In the genomic region with DNA sequence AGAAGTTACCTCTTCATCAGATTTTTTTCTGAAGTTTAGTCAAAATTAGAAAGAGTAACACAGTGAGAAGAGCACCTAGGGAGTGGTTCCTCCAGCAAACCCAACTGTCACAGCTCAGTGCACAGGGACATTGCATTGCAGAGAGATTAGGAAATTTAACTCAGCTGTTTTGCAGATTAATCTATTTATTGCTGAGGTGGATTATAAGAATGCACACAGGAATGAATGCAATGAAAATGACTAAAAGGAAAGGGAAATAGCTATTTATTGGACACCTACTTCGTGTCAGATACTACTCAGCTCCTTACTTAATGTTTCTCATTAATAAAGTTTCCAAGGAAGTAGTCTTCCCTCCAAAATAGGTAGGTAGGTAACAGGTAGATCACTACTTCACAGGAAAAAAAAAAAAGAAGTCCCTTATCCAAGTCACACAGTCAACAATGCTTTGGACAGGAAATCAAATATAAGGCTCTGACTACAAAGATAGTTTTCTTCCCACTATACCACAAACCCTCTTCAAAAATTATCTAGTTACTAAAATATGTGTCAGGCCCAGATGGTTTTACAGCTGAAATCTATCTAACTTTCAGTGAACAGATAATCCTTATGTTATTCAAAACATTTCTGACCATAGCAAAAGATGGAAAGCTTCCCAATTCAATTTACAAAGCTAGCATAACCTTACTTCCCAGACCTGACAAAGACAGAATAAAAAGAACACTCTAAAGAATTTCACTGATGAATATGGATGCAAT, we compare ENCODE assay signal across 23 cellular contexts.
DNase-seq lines count a peak whose midpoint lies in the region; ATAC-seq and TF ChIP-seq lines count a peak whose summit lies in the region.
"Had no signal": no experiment of that assay in that cellular context is flagged by ENCODE, and none has a peak within 500 bp of the region (broad histone marks: within the 10 kb centered on the region; RNA-seq: fewer than 3 reads in every experiment).

No MANE protein-coding gene starts in this region.

- DNase-seq in HT1080 (ENCODE audit: low read depth) (peak; percentile 28), astrocyte of the spinal cord (ENCODE audit: low read depth, low spot score) (peak; percentile 59), hepatic stellate cell (ENCODE audit: low spot score) (peak; percentile 1), MV-4-11 (lab: John Stamatoyannopoulos, UW) (no peak)
- DNase-seq in central memory CD4-positive, alpha-beta T cell = no peak
- DNase-seq: activated CD4-positive, alpha-beta T cell treated with anti-CD3 and anti-CD28 coated beads, Interleukin-2, amount 50 U/mL, for 4 hours; activated CD8-positive, alpha-beta memory T cell treated with anti-CD3 and anti-CD28 coated beads, Interleukin-2, amount 50 U/mL, for 48 hours; activated gamma-delta T cell; amniotic stem cell; effector memory CD4-positive, alpha-beta T cell; immature natural killer cell; NCI-H82; retina; spleen; stimulated activated CD4-positive, alpha-beta T cell treated with anti-CD3 and anti-CD28 coated beads, Interleukin-4, amount 100 ng/mL, for 4 hours; upper lobe of right lung had no signal

- no peak overlapping the region for H2AFZ ChIP-seq in ACC112 (ENCODE audit: low read length, unreplicated experiment)
- H2AFZ ChIP-seq: GM23338 had no signal

- no peak for TF ChIP-seq CTCF in astrocyte of the spinal cord (IDR thresholded peaks at IDR 0.05; ENCODE audit: low read depth, low read length)

- H3K27ac ChIP-seq in ACC112 (ENCODE audit: low read depth, low read length) = peak overlapping the region; percentile 25; the same call in 1 of the 2 replicates
- H3K27ac ChIP-seq: esophagus muscularis mucosa, neutrophil, spleen, upper lobe of right lung had no signal

- H3K4me1 ChIP-seq in ACC112 (ENCODE audit: control insufficient read depth, insufficient read depth, low read length, unreplicated experiment) = peaks cover 39% of the 10 kb centered on the region
- H3K4me1 ChIP-seq: spleen, upper lobe of right lung had no signal

- no peaks in the 10 kb centered on the region for H3K36me3 ChIP-seq in ACC112 (ENCODE audit: insufficient read depth, low read length)
- H3K36me3 ChIP-seq: esophagus muscularis mucosa, neutrophil, spleen, upper lobe of right lung had no signal

- H3K4me3 ChIP-seq in ACC112 (ENCODE audit: low read depth, low read length) = no peak overlapping the region
- no peak overlapping the region for H3K4me3 ChIP-seq in astrocyte of the spinal cord (ENCODE audit: low read depth, low read length)
- H3K4me3 ChIP-seq: esophagus muscularis mucosa, GM23338, spleen, upper lobe of right lung had no signal

- no peak for ATAC-seq in GM19395 (IDR thresholded peaks at IDR 0.05; ENCODE audit: unreplicated experiment)
- ATAC-seq in GM18502 (IDR thresholded peaks at IDR 0.05; ENCODE audit: poor library complexity, unreplicated experiment) = no peak
- ATAC-seq: GM23338, upper lobe of right lung, WTC11 had no signal

- no peaks in the 10 kb centered on the region for H3K27me3 ChIP-seq in ACC112 (ENCODE audit: insufficient read depth, low read length)
- H3K27me3 ChIP-seq: esophagus muscularis mucosa, neutrophil, spleen, upper lobe of right lung had no signal

- H3K79me2 ChIP-seq in ACC112 (ENCODE audit: control insufficient read depth, insufficient read depth, low read length, unreplicated experiment) = no peaks in the 10 kb centered on the region

- in situ Hi-C loops in astrocyte of the spinal cord (cut with HindIII; ENCODE audit: low sequenced_read_pairs) = no loop called here

Comparison
In these comparisons a context has a peak if more than half of its experiments do, and no peak if none do; other contexts are left out.
1. DNase-seq: peak in HT1080 (single experiment), astrocyte of the spinal cord (single experiment) and hepatic stellate cell (single experiment); none in central memory CD4-positive, alpha-beta T cell (single experiment) and MV-4-11 (single experiment).